8 cellular contexts compared by ENCODE assay signal in genomic region chr3:12868039-12869024, GRCh38. TPM values are rescaled to one million over a fixed set of nuclear protein-coding genes. Genes with fewer than 3 reads are reported as not detected.
A peak's percentile ranks its signal among the peaks of the same experiment; 100 is the strongest.
DNase-seq lines count a peak whose midpoint lies in the region; ATAC-seq and TF ChIP-seq lines count a peak whose summit lies in the region.

No MANE protein-coding gene starts in this region.

- peak; percentile 54 for ATAC-seq in HG03025 (IDR thresholded peaks at IDR 0.05; ENCODE audit: low FRiP score, unreplicated experiment)

- H3K4me3 Mint-ChIP-seq in immature natural killer cell, result peak overlapping the region; percentile 77 to 94 (median 85)

- H3K27ac ChIP-seq in VCaP (peak overlapping the region; percentile 22), caudate nucleus (ENCODE audit: low read depth, low read length) (no peak overlapping the region)

- H3K4me1 Mint-ChIP-seq in immature natural killer cell, result peaks cover 21 to 27% of the 10 kb centered on the region in 2 donors

- peaks cover 7 to 12% (median 11%) of the 10 kb centered on the region in 3 donors for H3K27me3 Mint-ChIP-seq in immature natural killer cell (ENCODE audit: low read depth in 3 of 3)

- TF ChIP-seq CTCF in VCaP (conservative IDR thresholded peaks at IDR 0.05), result peak; percentile 98

- H3K9me3 Mint-ChIP-seq in immature natural killer cell, result no peaks in the 10 kb centered on the region

- peak overlapping the region in 3 of 6 donors; percentile 5 to 60 (median 51) for H3K27ac Mint-ChIP-seq in immature natural killer cell

- H3K36me3 Mint-ChIP-seq in immature natural killer cell, result no peaks in the 10 kb centered on the region

- DNase-seq in SIG-M5 treated with dmso at 0.1 percent for 504 hours (lab: John Stamatoyannopoulos, UW; ENCODE audit: unreplicated experiment) (peak; percentile 77), SIG-M5 (lab: John Stamatoyannopoulos, UW) (no peak), NCI-H2171 treated with DMSO at 0.1 percent for 48 hours (lab: John Stamatoyannopoulos, UW) (peak; percentile 36), caudate nucleus (lab: John Stamatoyannopoulos, UW) (peak in 60 of 61 donors; percentile 15 to 89 (median 67)), immature natural killer cell (peak; percentile 59 to 67 (median 65))
- peak; percentile 26 to 66 for DNase-seq in stimulated activated CD4-positive, alpha-beta T cell treated with anti-CD3 and anti-CD28 coated beads, Interleukin-12 subunit alpha, Interleukin-12 subunit beta, amount 100 ng/mL, for 24 hours (ENCODE audit: low read depth in 2 of 2)

RNA-seq across cellular contexts. Expression of gene RPL32, which starts 27.0 kb away (rescaled TPM):
- polyA plus RNA-seq in immature natural killer cell, result 1,000 to 10,000 TPM in 2 of 3 donors, 100 to 1,000 TPM in 1; 525 to 1,812 (median 1,173) TPM
